In genomic region chr15:53559364-53560253, GRCh38 we compare ENCODE assay signal across 1 cellular context.
TF ChIP-seq lines count a peak whose summit lies in the region.

No MANE protein-coding gene starts in this region.

TF ChIP-seq in WTC11, 78 proteins besides CTCF, POLR2A, EP300 and RAD21 (continued from another document):
- no peak for TF ChIP-seq ARID4B (CRISPR knock-in tag; IDR thresholded peaks at IDR 0.05; ENCODE audit: borderline replicate concordance)
- no peak for TF ChIP-seq NR1H2 (CRISPR knock-in tag; IDR thresholded peaks at IDR 0.05)
- no peak for TF ChIP-seq ETV6 (CRISPR knock-in tag; IDR thresholded peaks at IDR 0.05)
- TF ChIP-seq ZMAT4 (CRISPR knock-in tag; IDR thresholded peaks at IDR 0.05), result no peak
- TF ChIP-seq HMGA2 (CRISPR knock-in tag; IDR thresholded peaks at IDR 0.05), result no peak
- no peak for TF ChIP-seq ZNF219 (CRISPR knock-in tag; IDR thresholded peaks at IDR 0.05; ENCODE audit: borderline replicate concordance)
- no peak for TF ChIP-seq PRRX2 (CRISPR knock-in tag; IDR thresholded peaks at IDR 0.05)
- TF ChIP-seq FOXJ3 (CRISPR knock-in tag; IDR thresholded peaks at IDR 0.05; ENCODE audit: borderline replicate concordance), result no peak
